19 cellular contexts compared by ENCODE assay signal in the genomic region with DNA sequence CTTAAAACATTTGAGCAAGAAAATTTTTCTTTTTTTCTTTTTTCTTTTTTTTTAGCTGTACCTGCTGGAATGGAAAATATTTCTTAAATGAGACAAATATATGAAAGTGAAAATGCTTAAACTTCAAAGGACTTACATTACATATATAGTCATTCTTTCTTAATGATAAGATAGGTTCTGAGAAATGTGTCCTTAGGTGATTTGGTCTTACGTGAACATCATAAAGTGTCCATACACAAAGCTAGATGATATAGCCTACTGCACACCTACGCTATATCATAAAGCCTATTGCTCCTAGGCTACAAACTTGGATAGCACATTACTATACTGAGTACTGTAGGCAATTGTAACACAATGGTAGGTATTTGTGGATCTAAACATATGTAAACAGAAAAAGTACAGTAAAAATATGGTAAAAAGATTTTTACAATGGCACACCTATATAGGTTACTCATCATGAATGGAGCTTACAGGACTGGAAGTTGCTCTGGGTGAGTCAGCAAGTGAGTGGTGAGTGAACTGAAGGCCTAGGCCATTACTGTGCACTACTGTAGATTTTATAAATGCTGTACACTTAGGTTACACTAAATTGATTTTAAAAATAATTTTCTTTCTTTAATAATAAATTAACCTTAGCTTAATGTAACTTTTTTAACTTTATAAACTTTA. TPM values are rescaled to one million over a fixed set of nuclear protein-coding genes. Genes with fewer than 3 reads are reported as not detected.
DNase-seq lines count a peak whose midpoint lies in the region; TF ChIP-seq lines count a peak whose summit lies in the region.
"Had no signal": no experiment of that assay in that cellular context is flagged by ENCODE, and none has a peak within 500 bp of the region (broad histone marks: within the 10 kb centered on the region; RNA-seq: fewer than 3 reads in every experiment).

No MANE protein-coding gene starts in this region.

- H3K27ac ChIP-seq in OCI-LY7 (ENCODE audit: low read depth, low read length, poor library complexity, severe bottlenecking): no peak overlapping the region
- H3K27ac ChIP-seq: colonic mucosa, KMS-11, neutrophil, SK-N-MC had no signal

- no peaks in the 10 kb centered on the region for H3K9me3 ChIP-seq in OCI-LY7 (ENCODE audit: low read length)
- H3K9me3 ChIP-seq: colonic mucosa, neutrophil had no signal

- H3K9me2 ChIP-seq in OCI-LY7 (ENCODE audit: insufficient read depth, low read length): no peaks in the 10 kb centered on the region

- DNase-seq in stimulated activated CD4-positive, alpha-beta T cell treated with anti-CD3 and anti-CD28 coated beads, Interleukin-1b, Interleukin-23, amount 100 ng/mL, for 48 hours: peak; percentile 18
- no peak for DNase-seq in stimulated activated CD4-positive, alpha-beta T cell treated with anti-CD3 and anti-CD28 coated beads, Interleukin-4, amount 100 ng/mL, for 4 hours
- peak; percentile 75 for DNase-seq in RKO (ENCODE audit: low spot score)
- DNase-seq in fibroblast of mammary gland (ENCODE audit: low read depth): peak; percentile 30
- no peak for DNase-seq in NCI-H2171 treated with DMSO at 0.1 percent for 48 hours (lab: John Stamatoyannopoulos, UW)
- no peak for DNase-seq in SKM-1 treated with dmso at 0.1 percent for 144 hours (lab: John Stamatoyannopoulos, UW; ENCODE audit: unreplicated experiment)
- no peak for DNase-seq in OCI-LY7 (ENCODE audit: low spot score)
- DNase-seq: activated CD4-positive, CD25-positive, alpha-beta regulatory T cell treated with anti-CD3 and anti-CD28 coated beads, Interleukin-2, amount 50 U/mL, for 72 hours; activated CD8-positive, alpha-beta memory T cell treated with anti-CD3 and anti-CD28 coated beads, Interleukin-2, amount 50 U/mL, for 4 hours; activated naive CD4-positive, alpha-beta T cell treated with Interleukin-2 at 50 U/mL for 16 hours; colonic mucosa; left ventricle myocardium superior; NCI-H1105; NCI-H69; right cardiac atrium; stimulated activated CD4-positive, alpha-beta T cell treated with anti-CD3 and anti-CD28 coated beads, Interleukin-2, amount 100 ng/mL, for 24 hours had no signal

- H3K4me3 ChIP-seq in fibroblast of mammary gland (ENCODE audit: control insufficient read depth, low read depth, low read length) (no peak overlapping the region), OCI-LY7 (ENCODE audit: low read depth, low read length, poor library complexity, severe bottlenecking) (no peak overlapping the region)
- H3K4me3 ChIP-seq: colonic mucosa, SK-N-MC had no signal

- no peaks in the 10 kb centered on the region for H3K79me2 ChIP-seq in OCI-LY7 (ENCODE audit: insufficient read depth, low read depth, low read length)

- H3K4me1 ChIP-seq in OCI-LY7 (ENCODE audit: insufficient read depth, low read length, poor library complexity, severe bottlenecking): no peaks in the 10 kb centered on the region
- H3K4me1 ChIP-seq: colonic mucosa had no signal

- no peak for TF ChIP-seq CTCF in fibroblast of mammary gland (conservative IDR thresholded peaks at IDR 0.05; ENCODE audit: control insufficient read depth, insufficient read depth, low read depth, low read length)
- TF ChIP-seq CTCF in OCI-LY7 (conservative IDR thresholded peaks at IDR 0.05; ENCODE audit: low read length): no peak

- H3K36me3 ChIP-seq in OCI-LY7 (ENCODE audit: insufficient read depth, low read length): no peaks in the 10 kb centered on the region
- H3K36me3 ChIP-seq: colonic mucosa, neutrophil had no signal

- no peak overlapping the region for H2AFZ ChIP-seq in OCI-LY7 (ENCODE audit: low read length)

- intact Hi-C loops in OCI-LY7 (cut with micrococcal nuclease; ENCODE audit: unreplicated experiment): loop anchor here (5.0 kb wide), 1 partner anchor 358 kb away; no protein-coding TSS in a partner anchor

- no TSS peak for BruUV-seq in OCI-LY7 (replicated peaks; lab: Mats Ljungman, UMichigan)

- CTCF ChIA-PET in OCI-LY7 (lab: Charles Lee; ENCODE audit: unreplicated experiment): no interaction called here

- no peaks in the 10 kb centered on the region for H4K20me1 ChIP-seq in OCI-LY7 (ENCODE audit: insufficient read depth, low read length)

- POLR2A ChIA-PET in OCI-LY7 (lab: Charles Lee): interaction anchor here (0.7 kb wide), 1 partner anchor 17 kb away, joined by 3 read pairs; no protein-coding TSS in a partner anchor

- no peak overlapping the region for H3K4me2 ChIP-seq in OCI-LY7 (ENCODE audit: low read length)
- H3K4me2 ChIP-seq: KMS-11 had no signal

RNA-seq across cellular contexts. Expression of a gene that starts 54.6 kb away (rescaled TPM):
- total RNA-seq in OCI-LY7 (2014; rRNA removed; shearing (Covaris generic)): 77.3 and 88.1 TPM in 2 replicates
- 50.4 and 51.4 TPM in 2 replicates for total RNA-seq in OCI-LY7 (2022)

Comparison
In these comparisons a context has a peak if more than half of its experiments do, and no peak if none do; other contexts are left out.
1. DNase-seq: peak in stimulated activated CD4-positive, alpha-beta T cell treated with anti-CD3 and anti-CD28 coated beads, Interleukin-1b, Interleukin-23, amount 100 ng/mL, for 48 hours (single experiment), RKO (single experiment) and fibroblast of mammary gland (single experiment); none in stimulated activated CD4-positive, alpha-beta T cell treated with anti-CD3 and anti-CD28 coated beads, Interleukin-4, amount 100 ng/mL, for 4 hours (0 of 2), NCI-H2171 treated with DMSO at 0.1 percent for 48 hours (single experiment), SKM-1 treated with dmso at 0.1 percent for 144 hours (single experiment) and OCI-LY7 (single experiment).